Comparison of ENCODE assay signal across 8 cellular contexts in the genomic region with DNA sequence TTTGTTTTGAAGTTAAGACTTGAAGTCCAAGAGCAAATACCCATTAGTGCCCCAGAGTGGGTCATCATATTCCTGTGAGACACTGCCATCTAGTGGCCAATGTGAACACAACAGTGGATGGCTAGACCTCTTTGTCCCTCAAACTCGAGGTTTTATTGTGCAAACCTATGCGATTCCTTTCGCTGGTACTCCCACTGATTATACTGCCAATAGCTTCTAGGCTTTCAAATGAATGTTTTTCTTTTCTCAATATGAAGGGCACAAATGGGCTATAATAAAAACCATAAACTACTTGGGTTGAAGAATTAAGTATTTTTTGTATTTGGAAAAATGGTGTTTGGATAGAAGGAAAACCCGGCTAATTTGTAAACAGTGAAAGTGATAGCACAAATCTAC.
DNase-seq lines count a peak whose midpoint lies in the region; ATAC-seq, FAIRE-seq and TF ChIP-seq lines count a peak whose summit lies in the region.

No MANE protein-coding gene starts in this region.

- H3K4me1 ChIP-seq in spleen: peaks cover 0 to 4% (median 0%) of the 10 kb centered on the region in 6 donors

- in situ Hi-C loops in astrocyte of the cerebellum (cut with HindIII; ENCODE audit: low sequenced_read_pairs): no loop called here

- intact Hi-C loops in spleen (cut with DNase I; ENCODE audit: low total_unique reads): no loop called here

- peak; percentile 96 for FAIRE-seq in GM12891 (lab: Jason Lieb, UNC)

- peak; percentile 91 for ATAC-seq in HG02798 (IDR thresholded peaks at IDR 0.05; ENCODE audit: poor library complexity, unreplicated experiment)
- no peak for ATAC-seq in HG03571 (IDR thresholded peaks at IDR 0.05; ENCODE audit: unreplicated experiment)

- TF ChIP-seq POLR2A in GM12891 (IDR thresholded peaks at IDR 0.05; ENCODE audit: low read depth, low read length) (no peak), spleen (IDR thresholded peaks at IDR 0.05) (no peak)

- H3K27me3 ChIP-seq in spleen (replicated peaks in 1 of 7): peaks cover 0 to 32% (median 7%) of the 10 kb centered on the region in 7 donors

- H3K4me3 ChIP-seq in astrocyte of the cerebellum (ENCODE audit: low read depth, low read length): no peak overlapping the region
- no peak overlapping the region for H3K4me3 ChIP-seq in spleen

- 27 to 31% (median 27%) methylated on average over 4 of the region's 4 CpGs for WGBS in spleen, 5 donors

- DNase-seq in GM12891 (ENCODE audit: insufficient read length, low spot score): peak; percentile 40
- DNase-seq in NCI-H1694 (lab: John Stamatoyannopoulos, UW): peak; percentile 91
- peak; percentile 51 for DNase-seq in T-helper 9 cell
- DNase-seq in astrocyte of the cerebellum (ENCODE audit: low read depth): peak; percentile 83
- DNase-seq in hypothalamus (lab: John Stamatoyannopoulos, UW): peak in 35 of 51 donors; percentile 6 to 81 (median 38)
- DNase-seq in spleen: no peak

- H3K36me3 ChIP-seq in spleen: no peaks in the 10 kb centered on the region

- H3K9me3 ChIP-seq in spleen: no peaks in the 10 kb centered on the region

- no peak overlapping the region for H3K27ac ChIP-seq in spleen

- TF ChIP-seq CTCF in astrocyte of the cerebellum (IDR thresholded peaks at IDR 0.05; ENCODE audit: low read depth, low read length, missing control alignments): peak; percentile 88
- TF ChIP-seq CTCF in spleen (IDR thresholded peaks at IDR 0.05 in 8 of 11, conservative IDR thresholded peaks at IDR 0.05 in 3 of 11): peak; percentile 75 to 96 (median 90)

TF ChIP-seq in GM12891, 5 proteins besides CTCF, POLR2A, EP300 and RAD21:
- TF ChIP-seq POLR2AphosphoS5 (IDR thresholded peaks at IDR 0.05; ENCODE audit: low read depth, low read length) (no peak), TAF1 (IDR thresholded peaks at IDR 0.05; ENCODE audit: low read depth, low read length) (no peak), PAX5 (IDR thresholded peaks at IDR 0.05; ENCODE audit: insufficient read depth, low read length, severe bottlenecking) (no peak), SPI1 (IDR thresholded peaks at IDR 0.05; ENCODE audit: low read depth, low read length) (no peak), POU2F2 (IDR thresholded peaks at IDR 0.05; ENCODE audit: low read depth, low read length) (no peak)
